Comparison of ENCODE assay signal across 1 cellular context in the genomic region with DNA sequence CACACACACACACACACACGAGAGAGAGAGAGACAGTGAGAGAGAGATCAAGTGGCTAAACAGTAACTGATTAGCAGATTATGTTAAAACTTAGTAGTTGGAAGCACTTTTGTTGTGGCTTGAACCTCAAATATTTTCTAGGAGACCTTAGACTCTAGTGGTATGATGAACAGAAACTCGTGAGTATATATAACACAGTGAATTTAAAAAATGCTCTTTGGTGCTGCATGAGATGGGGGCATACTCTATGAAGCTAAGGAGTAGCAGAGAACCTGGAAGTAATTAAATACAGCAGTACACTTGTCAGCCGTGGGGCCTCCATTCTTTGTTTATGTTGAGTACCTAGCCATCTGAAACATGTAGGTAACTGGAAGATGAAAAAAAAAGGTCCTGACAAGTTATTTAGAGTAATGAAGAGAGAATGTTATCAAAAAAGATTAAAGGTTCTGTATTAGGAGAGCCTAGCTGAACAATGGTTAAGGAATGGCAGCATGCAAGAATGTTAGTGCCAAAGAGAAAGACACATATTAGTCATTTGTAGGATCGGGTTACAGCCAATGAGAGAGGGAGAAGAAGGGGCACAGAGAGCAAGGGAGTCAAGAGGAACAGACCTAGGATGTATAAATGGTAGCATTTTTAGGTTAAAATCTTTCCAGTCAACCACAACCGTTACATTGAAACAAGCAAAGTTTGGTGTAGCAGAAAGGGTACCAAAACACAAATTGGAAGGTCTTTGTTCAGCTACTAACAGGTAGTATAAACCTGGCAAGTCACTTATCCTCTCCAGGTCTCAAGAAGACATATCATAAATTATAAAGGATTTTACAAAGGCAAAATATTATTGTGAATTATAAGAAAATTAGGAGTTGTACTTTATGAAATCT.
TF ChIP-seq lines count a peak whose summit lies in the region.

No MANE protein-coding gene starts in this region.

TF ChIP-seq in H1, 55 proteins besides CTCF, POLR2A, EP300 and RAD21:
- no peak for TF ChIP-seq TAF7 (optimal IDR thresholded peaks at IDR 0.05; ENCODE audit: borderline replicate concordance, low read depth, low read length)
- TF ChIP-seq JUND (IDR thresholded peaks at IDR 0.05; ENCODE audit: low read length) = 0 out of 2 replicates have a peak, but pooled peaks have one; percentile 21
